12 cellular contexts compared by ENCODE assay signal in genomic region chr7:121041516-121042148, GRCh38. TPM values are rescaled to one million over a fixed set of nuclear protein-coding genes. Genes with fewer than 3 reads are reported as not detected.
DNase-seq lines count a peak whose midpoint lies in the region; ATAC-seq, FAIRE-seq and TF ChIP-seq lines count a peak whose summit lies in the region.
"Had no signal": no experiment of that assay in that cellular context is flagged by ENCODE, and none has a peak within 500 bp of the region (broad histone marks: within the 10 kb centered on the region; RNA-seq: fewer than 3 reads in every experiment).

No MANE protein-coding gene starts in this region.

- H3K36me3 ChIP-seq in CD8-positive, alpha-beta memory T cell (ENCODE audit: insufficient read depth, low read length) = no peaks in the 10 kb centered on the region
- no peaks in the 10 kb centered on the region for H3K36me3 ChIP-seq in neuronal stem cell (replicated peaks in 1 of 2; ENCODE audit: control insufficient read depth in 2 of 2, insufficient read depth in 2 of 2, low read length in 2 of 2)
- H3K36me3 ChIP-seq: BLaER1, neural progenitor cell had no signal

- no peak overlapping the region for H2BK120ac ChIP-seq in neuronal stem cell (ENCODE audit: low read depth, low read length)

- no peak for FAIRE-seq in HTR-8/SVneo (lab: Jason Lieb, UNC)

- TF ChIP-seq CTCF in coronary artery (IDR thresholded peaks at IDR 0.05) (no peak), omental fat pad (IDR thresholded peaks at IDR 0.05) (no peak)

- H2BK5ac ChIP-seq in neuronal stem cell (ENCODE audit: low read length) = no peak overlapping the region

- peak overlapping the region; percentile 57 for H2AFZ ChIP-seq in neuronal stem cell (ENCODE audit: low read length)
- H2AFZ ChIP-seq: neural progenitor cell had no signal

- no peaks in the 10 kb centered on the region for H3K9me3 Mint-ChIP-seq in CD8-positive, alpha-beta memory T cell
- H3K9me3 Mint-ChIP-seq: neural progenitor cell had no signal

- no peaks in the 10 kb centered on the region for H3K4me1 ChIP-seq in CD8-positive, alpha-beta memory T cell (ENCODE audit: insufficient read depth, low read length)
- no peaks in the 10 kb centered on the region for H3K4me1 ChIP-seq in neuronal stem cell (ENCODE audit: control insufficient read depth in 2 of 2, insufficient read depth in 1 of 2, low read depth in 1 of 2, low read length in 2 of 2)
- H3K4me1 ChIP-seq: BLaER1, neural progenitor cell had no signal

- H3K4me1 Mint-ChIP-seq in CD8-positive, alpha-beta memory T cell = no peaks in the 10 kb centered on the region
- H3K4me1 Mint-ChIP-seq: neural progenitor cell had no signal

- H3K9ac ChIP-seq in neuronal stem cell (ENCODE audit: low read depth, low read length, poor library complexity) = no peak overlapping the region
- H3K9ac ChIP-seq: BLaER1, neural progenitor cell had no signal

- no peak overlapping the region for H2BK15ac ChIP-seq in neuronal stem cell (ENCODE audit: low read length)

- H3K4me3 ChIP-seq in CD8-positive, alpha-beta memory T cell (ENCODE audit: low read length) = no peak overlapping the region
- H3K4me3 ChIP-seq in coronary artery (no peak overlapping the region), neuronal stem cell (ENCODE audit: low read length in 2 of 2) (no peak overlapping the region)
- H3K4me3 ChIP-seq: BLaER1, neural progenitor cell had no signal

- no CpG with 5 or more reads among the region's 6 CpGs for whole genome bisulfite sequencing in neuronal stem cell (ENCODE audit: extremely low coverage in 2 of 2, insufficient read length in 2 of 2, insufficient replicate concordance in 1 of 2), 2 donors

- no peak for DNase-seq in CD8-positive, alpha-beta memory T cell
- DNase-seq in NCI-H1092 (lab: John Stamatoyannopoulos, UW) (peak; percentile 14), coronary artery (ENCODE audit: low spot score) (no peak), neuronal stem cell (ENCODE audit: low spot score) (no peak), NCI-H1436 (lab: John Stamatoyannopoulos, UW) (no peak), H4 (ENCODE audit: low spot score) (no peak), HTR-8/SVneo (ENCODE audit: insufficient read length, low spot score) (no peak), omental fat pad (ENCODE audit: low spot score) (no peak)
- DNase-seq: effector CD4-positive, alpha-beta T cell had no signal

- no peaks in the 10 kb centered on the region for H3K36me3 Mint-ChIP-seq in CD8-positive, alpha-beta memory T cell
- H3K36me3 Mint-ChIP-seq: activated naive CD8-positive, alpha-beta T cell; neural progenitor cell had no signal

- no peak overlapping the region for H3K14ac ChIP-seq in neuronal stem cell (ENCODE audit: low read length)

- H4K91ac ChIP-seq in neuronal stem cell (ENCODE audit: low read depth, low read length, poor library complexity) = no peak overlapping the region

- no peak overlapping the region for H3K23ac ChIP-seq in neuronal stem cell (ENCODE audit: low read depth, low read length, poor library complexity)

- H3K4ac ChIP-seq in neuronal stem cell (ENCODE audit: low read length) = no peak overlapping the region

- CTCF ChIA-PET in CD8-positive, alpha-beta memory T cell (lab: Charles Lee) = no interaction called here

- POLR2A ChIA-PET in CD8-positive, alpha-beta memory T cell (lab: Charles Lee) = no interaction called here

- no peak overlapping the region for H2AK5ac ChIP-seq in neuronal stem cell (ENCODE audit: low read depth, low read length)

- H2BK12ac ChIP-seq in neuronal stem cell (ENCODE audit: low read length) = no peak overlapping the region

- no peak overlapping the region for H3K4me3 Mint-ChIP-seq in CD8-positive, alpha-beta memory T cell
- H3K4me3 Mint-ChIP-seq: activated naive CD8-positive, alpha-beta T cell; neural progenitor cell had no signal

- no peak overlapping the region for H3K4me2 ChIP-seq in neuronal stem cell (ENCODE audit: insufficient read depth, low read length, poor library complexity, severe bottlenecking)
- H3K4me2 ChIP-seq: BLaER1, neural progenitor cell had no signal

- no peak for ATAC-seq in omental fat pad (ENCODE audit: low FRiP score)

- no peak overlapping the region for H4K8ac ChIP-seq in neuronal stem cell (ENCODE audit: low read depth, low read length)

- H3K27me3 ChIP-seq in CD8-positive, alpha-beta memory T cell (ENCODE audit: insufficient read depth, low read length, poor library complexity, severe bottlenecking) = no peaks in the 10 kb centered on the region
- H3K27me3 ChIP-seq in neuronal stem cell (ENCODE audit: control insufficient read depth in 3 of 3, insufficient read depth in 3 of 3, low read depth in 1 of 3, low read length in 3 of 3) = no peaks in the 10 kb centered on the region
- H3K27me3 ChIP-seq: BLaER1, neural progenitor cell had no signal

- no peaks in the 10 kb centered on the region for H3K9me3 ChIP-seq in CD8-positive, alpha-beta memory T cell (ENCODE audit: low read length)
- peaks cover 0 to 1% of the 10 kb centered on the region in 2 donors for H3K9me3 ChIP-seq in neuronal stem cell (replicated peaks in 1 of 2; ENCODE audit: control insufficient read depth in 2 of 2, insufficient read depth in 1 of 2, low read depth in 1 of 2, low read length in 2 of 2)
- H3K9me3 ChIP-seq: BLaER1 had no signal

- no peak overlapping the region for H3K18ac ChIP-seq in neuronal stem cell (ENCODE audit: low read length)

- no peaks in the 10 kb centered on the region for H3K79me1 ChIP-seq in neuronal stem cell (ENCODE audit: low read depth, low read length)

- peak overlapping the region; percentile 64 for H3K27ac ChIP-seq in CD8-positive, alpha-beta memory T cell (ENCODE audit: low read depth, low read length)
- H3K27ac ChIP-seq in coronary artery (peak overlapping the region; percentile 25 to 69), neuronal stem cell (replicated peaks; ENCODE audit: low read length) (no peak overlapping the region)
- H3K27ac ChIP-seq: BLaER1, neural progenitor cell had no signal

- H3K27ac Mint-ChIP-seq in CD8-positive, alpha-beta memory T cell = no peak overlapping the region
- H3K27ac Mint-ChIP-seq: activated naive CD8-positive, alpha-beta T cell; neural progenitor cell had no signal

- H3K27me3 Mint-ChIP-seq in CD8-positive, alpha-beta memory T cell = peaks cover 5 to 12% of the 10 kb centered on the region in 2 donors
- H3K27me3 Mint-ChIP-seq: activated naive CD8-positive, alpha-beta T cell had no signal

RNA-seq across cellular contexts. Expression of gene CPED1, which starts 53.1 kb away (rescaled TPM):
- total RNA-seq in CD8-positive, alpha-beta memory T cell = under 1 TPM; 0.09 to 0.27 TPM
- polyA plus RNA-seq in CD8-positive, alpha-beta memory T cell = not detected
- 0.01 TPM for polyA plus RNA-seq in neuronal stem cell (2013, experiment 1 of 2)
- polyA plus RNA-seq in neuronal stem cell (2013, experiment 2 of 2) = not detected
- total RNA-seq in H4 (2014; rRNA removed; shearing (Covaris generic)) = 23.8 and 26.5 TPM in 2 replicates
- total RNA-seq in omental fat pad = 10 to 100 TPM; 24.9 to 63.9 (median 40.9) TPM

Comparison
In these comparisons a context has a peak if more than half of its experiments do, and no peak if none do; other contexts are left out.
1. RNA of gene CPED1, which starts 53.1 kb away (total RNA-seq): 24.9 to 63.9 TPM in omental fat pad and 23.8 to 26.5 TPM in H4; 0.09 to 0.27 TPM in CD8-positive, alpha-beta memory T cell; every median in the first group is over 10 times any median in the second.